ENCODE assay signal across 31 cellular contexts in genomic region chr4:189420488-189420887, GRCh38.
"Had no signal": no experiment of that assay in that cellular context is flagged by ENCODE, and none has a peak within 500 bp of the region (broad histone marks: within the 10 kb centered on the region; RNA-seq: fewer than 3 reads in every experiment).

No MANE protein-coding gene starts in this region.

- FAIRE-seq: colon, endothelial cell of umbilical vein had no signal

- ATAC-seq: activated CD4-positive, alpha-beta T cell treated with anti-CD3 and anti-CD28 coated beads for 36 hours; activated CD8-positive, alpha-beta memory T cell treated with anti-CD3 and anti-CD28 coated beads, Interleukin-2, amount 10 ng/mL, durations not matched to agents 7 days and 5 days; activated CD8-positive, alpha-beta T cell treated with anti-CD3 and anti-CD28 coated beads, Interleukin-2, amount 10 ng/mL, durations not matched to agents 7 days and 5 days; activated naive CD8-positive, alpha-beta T cell treated with anti-CD3 and anti-CD28 coated beads, Interleukin-2, amount 50 U/mL, for 24 hours; body of pancreas; effector memory CD8-positive, alpha-beta T cell; gastroesophageal sphincter; T-helper 17 cell had no signal

- DNase-seq: activated B cell treated with CpG ODN at 0.5 μM for 24 hours; activated CD4-positive, alpha-beta memory T cell treated with anti-CD3 and anti-CD28 coated beads for 36 hours; activated CD4-positive, alpha-beta T cell treated with anti-CD3 and anti-CD28 coated beads for 36 hours; activated CD4-positive, alpha-beta T cell treated with anti-CD3 and anti-CD28 coated beads, Interleukin-2, amount 10 ng/mL, durations not matched to agents 24 days and 14 days; activated CD4-positive, CD25-positive, alpha-beta regulatory T cell treated with anti-CD3 and anti-CD28 coated beads, Interleukin-2, amount 50 U/mL, for 72 hours; activated CD8-positive, alpha-beta memory T cell treated with anti-CD3 and anti-CD28 coated beads, Interleukin-2, amount 10 ng/mL, durations not matched to agents 7 days and 5 days; activated CD8-positive, alpha-beta memory T cell treated with anti-CD3 and anti-CD28 coated beads, Interleukin-2, amount 50 U/mL, for 4 hours; activated CD8-positive, alpha-beta T cell treated with anti-CD3 and anti-CD28 coated beads, Interleukin-2, amount 10 ng/mL, durations not matched to agents 7 days and 5 days; activated effector memory CD4-positive, alpha-beta T cell treated with anti-CD3 and anti-CD28 coated beads, Interleukin-2, amount 50 U/mL, for 16 hours; activated naive CD4-positive, alpha-beta T cell treated with anti-CD3 and anti-CD28 coated beads for 36 hours; activated naive CD8-positive, alpha-beta T cell treated with anti-CD3 and anti-CD28 coated beads for 36 hours; activated naive CD8-positive, alpha-beta T cell treated with anti-CD3 and anti-CD28 coated beads, Interleukin-2, amount 50 U/mL, for 24 hours; activated T-cell treated with anti-CD3 and anti-CD28 coated beads, Interleukin-2, amount 50 U/mL, for 1 hour; activated T-cell treated with anti-CD3 and anti-CD28 coated beads, Interleukin-2, amount 50 U/mL, for 48 hours; adrenal gland; amygdala; aorta; body of pancreas; caudate nucleus; cortex of kidney; dermis blood vessel endothelial cell; effector CD4-positive, alpha-beta T cell; effector memory CD8-positive, alpha-beta T cell; esophagus squamous epithelium; T-helper 1 cell; T-helper 17 cell; T1000; WERI-Rb-1 had no signal
